8 cellular contexts compared by ENCODE assay signal in the genomic region with DNA sequence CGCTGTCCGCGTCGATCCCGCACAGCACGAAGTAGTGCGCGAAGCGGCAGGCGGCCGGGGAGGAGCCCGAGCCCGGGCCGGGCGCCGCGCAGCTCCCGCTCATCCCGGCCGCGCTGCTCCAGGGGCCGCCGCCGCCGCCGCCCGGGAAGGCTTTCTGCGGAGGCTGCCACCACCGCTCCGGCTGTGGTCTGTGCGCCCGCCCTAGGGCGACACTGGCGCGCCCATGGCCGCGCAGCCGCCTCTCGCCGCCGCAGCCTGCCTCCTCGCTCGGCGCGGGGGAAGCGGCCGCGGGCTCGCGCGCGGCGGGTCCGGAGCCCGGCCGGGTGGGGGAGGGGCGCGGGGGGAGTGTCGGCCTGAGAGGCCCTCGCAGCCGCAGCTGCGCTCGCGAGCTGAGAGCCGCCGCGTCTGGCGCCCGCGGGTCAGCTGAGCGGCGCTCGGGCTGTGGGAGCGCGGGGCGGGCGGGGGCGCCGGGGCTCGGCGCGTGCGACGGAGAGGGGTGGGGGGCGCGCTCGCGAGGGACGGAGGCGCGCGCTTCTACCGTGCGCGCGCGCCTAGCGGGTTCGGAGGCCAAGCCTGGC. TPM values are rescaled to one million over a fixed set of nuclear protein-coding genes. Genes with fewer than 3 reads are reported as not detected.
DNase-seq lines count a peak whose midpoint lies in the region; ATAC-seq lines count a peak whose summit lies in the region.

Gene DENND5B, minus strand, starts transcription at position 407 of the 578 bp plus-strand sequence. Its CDS starts 304 bp downstream, at position 103.

- DNase-seq in CMK (ENCODE audit: low read depth) (peak; percentile 42), GM19240 (ENCODE audit: insufficient read length, low spot score) (peak; percentile 41), NCI-H774 (lab: John Stamatoyannopoulos, UW) (peak; percentile 81), Right ventricle myocardium superior (peak; percentile 87), occipital lobe (lab: John Stamatoyannopoulos, UW) (peak; percentile 73)
- DNase-seq in NK-92 treated with Interleukin-12 subunit alpha and Interleukin-12 subunit beta, amount 100 ng/mL, for 24 hours (lab: John Stamatoyannopoulos, UW) = no peak

- ATAC-seq in HG03196 (IDR thresholded peaks at IDR 0.05; ENCODE audit: unreplicated experiment) = peak; percentile 46
- ATAC-seq in Right ventricle myocardium superior (ENCODE audit: poor library complexity) = peak; percentile 84

- WGBS in adipose tissue, 3 donors = 0% methylated on average over 70 to 99 of the region's 99 CpGs

- peak within 1 kb of the TSS; percentile 61 for H3K27ac ChIP-seq in adipose tissue (ENCODE audit: low read depth, low read length)

- intact Hi-C loops in Right ventricle myocardium superior (cut with DNase I) = no loop called here

RNA-seq across cellular contexts. Expression of gene DENND5B, which starts in this region (rescaled TPM):
- 1 to 10 TPM; 2.4 to 4.9 (median 3.3) TPM for polyA plus RNA-seq in adipose tissue
- total RNA-seq in Right ventricle myocardium superior (36.7 TPM), occipital lobe (57.1 TPM)
